In genomic region chr10:44725404-44725803, GRCh38 we compare ENCODE assay signal across 1 cellular context.
TF ChIP-seq lines count a peak whose summit lies in the region.

No MANE protein-coding gene starts in this region.

TF ChIP-seq in IMR-90, 13 proteins besides CTCF, POLR2A, EP300 and RAD21 (continued from another document):
- TF ChIP-seq, protein P1, sequence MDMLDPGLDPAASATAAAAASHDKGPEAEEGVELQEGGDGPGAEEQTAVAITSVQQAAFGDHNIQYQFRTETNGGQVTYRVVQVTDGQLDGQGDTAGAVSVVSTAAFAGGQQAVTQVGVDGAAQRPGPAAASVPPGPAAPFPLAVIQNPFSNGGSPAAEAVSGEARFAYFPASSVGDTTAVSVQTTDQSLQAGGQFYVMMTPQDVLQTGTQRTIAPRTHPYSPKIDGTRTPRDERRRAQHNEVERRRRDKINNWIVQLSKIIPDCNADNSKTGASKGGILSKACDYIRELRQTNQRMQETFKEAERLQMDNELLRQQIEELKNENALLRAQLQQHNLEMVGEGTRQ (IDR thresholded peaks at IDR 0.05; ENCODE audit: low read depth, low read length), result no peak
TF ChIP-seq in IMR-90: peak in this region for 1.
